In genomic region chr7:15463801-15464761, GRCh38 we compare ENCODE assay signal across 19 cellular contexts.
DNase-seq lines count a peak whose midpoint lies in the region; TF ChIP-seq lines count a peak whose summit lies in the region.
"Had no signal": no experiment of that assay in that cellular context is flagged by ENCODE, and none has a peak within 500 bp of the region (broad histone marks: within the 10 kb centered on the region; RNA-seq: fewer than 3 reads in every experiment).

No MANE protein-coding gene starts in this region.

- no peaks in the 10 kb centered on the region for H3K9me3 ChIP-seq in left ventricle myocardium inferior (replicated peaks)
- no peaks in the 10 kb centered on the region for H3K9me3 ChIP-seq in subcutaneous abdominal adipose tissue (ENCODE audit: control insufficient read depth in 5 of 5, low read length in 5 of 5)
- H3K9me3 ChIP-seq in WERI-Rb-1 (ENCODE audit: severe bottlenecking) = no peaks in the 10 kb centered on the region
- H3K9me3 ChIP-seq in ovary = no peaks in the 10 kb centered on the region
- H3K9me3 ChIP-seq: Caco-2, SK-N-SH, spleen had no signal

- no peaks in the 10 kb centered on the region for H3K27me3 Mint-ChIP-seq in chondrocyte (ENCODE audit: low read depth)
- H3K27me3 Mint-ChIP-seq: brain had no signal

- H3K27me3 ChIP-seq in left ventricle myocardium inferior (ENCODE audit: low read depth) (no peaks in the 10 kb centered on the region), subcutaneous abdominal adipose tissue (ENCODE audit: control insufficient read depth in 5 of 5, insufficient read depth in 4 of 5, low read length in 5 of 5) (no peaks in the 10 kb centered on the region), WERI-Rb-1 (ENCODE audit: insufficient read depth, low read depth, severe bottlenecking) (no peaks in the 10 kb centered on the region), ovary (no peaks in the 10 kb centered on the region)
- H3K27me3 ChIP-seq: spleen had no signal

- no peak for TF ChIP-seq POLR2A in ovary (IDR thresholded peaks at IDR 0.05)

- TF ChIP-seq CTCF in chondrocyte (IDR thresholded peaks at IDR 0.05) (no peak), left ventricle myocardium inferior (IDR thresholded peaks at IDR 0.05; ENCODE audit: borderline replicate concordance) (no peak), WERI-Rb-1 (IDR thresholded peaks at IDR 0.05; ENCODE audit: low read depth, low read length) (no peak), ovary (IDR thresholded peaks at IDR 0.05) (no peak)

- peak overlapping the region; percentile 41 for H3K27ac Mint-ChIP-seq in chondrocyte (ENCODE audit: unreplicated experiment)

- DNase-seq in EL (peak; percentile 23), chondrocyte (ENCODE audit: low spot score) (no peak), left ventricle myocardium inferior (no peak), GM19238 (ENCODE audit: insufficient read length, low spot score) (no peak), WERI-Rb-1 (no peak), ovary (no peak)
- no peak for DNase-seq in activated CD4-positive, alpha-beta T cell treated with anti-CD3 and anti-CD28 coated beads, Interleukin-2, amount 50 U/mL, for 48 hours
- DNase-seq: activated CD4-positive, alpha-beta T cell treated with anti-CD3 and anti-CD28 coated beads, Interleukin-2, amount 50 U/mL, for 1 hour; activated naive CD4-positive, alpha-beta T cell treated with anti-CD3 and anti-CD28 coated beads, Interleukin-2, amount 50 U/mL, for 16 hours; Caco-2; GDM1; NCI-H1930; NCI-H510A treated with DMSO at 0.1 percent for 48 hours; PC-9; SK-N-SH; spleen; stimulated activated naive CD4-positive, alpha-beta T cell had no signal

- H3K4me1 ChIP-seq in left ventricle myocardium inferior (peaks cover 40% of the 10 kb centered on the region), subcutaneous abdominal adipose tissue (ENCODE audit: control insufficient read depth in 5 of 5, insufficient read depth in 5 of 5, low read length in 5 of 5) (peaks cover 0 to 17% (median 8%) of the 10 kb centered on the region in 5 donors), ovary (ENCODE audit: insufficient read depth) (no peaks in the 10 kb centered on the region)
- H3K4me1 ChIP-seq: Caco-2, spleen had no signal

- H3K36me3 Mint-ChIP-seq in chondrocyte (ENCODE audit: low read depth) = no peaks in the 10 kb centered on the region
- H3K36me3 Mint-ChIP-seq: brain had no signal

- no peak overlapping the region for H3K4me3 Mint-ChIP-seq in chondrocyte (ENCODE audit: unreplicated experiment)
- H3K4me3 Mint-ChIP-seq: brain had no signal

- H3K4me3 ChIP-seq in left ventricle myocardium inferior = peak overlapping the region; percentile 2
- H3K4me3 ChIP-seq in subcutaneous abdominal adipose tissue (ENCODE audit: low read depth in 1 of 5, low read length in 5 of 5) = peak overlapping the region in 2 of 5 donors; percentile 28 to 29
- no peak overlapping the region for H3K4me3 ChIP-seq in WERI-Rb-1 (ENCODE audit: low read depth, low read length)
- H3K4me3 ChIP-seq in ovary = no peak overlapping the region
- H3K4me3 ChIP-seq: PC-9, spleen had no signal

- WGBS in ovary, 3 donors = 21 to 38% (median 24%) methylated on average over 6 of the region's 6 CpGs

- no peak overlapping the region for H3K9ac ChIP-seq in subcutaneous abdominal adipose tissue (ENCODE audit: low read length in 5 of 5)
- H3K9ac ChIP-seq: SK-N-SH had no signal

- H3K36me3 ChIP-seq in left ventricle myocardium inferior (no peaks in the 10 kb centered on the region), subcutaneous abdominal adipose tissue (ENCODE audit: control insufficient read depth in 5 of 5, insufficient read depth in 5 of 5, low read length in 5 of 5) (no peaks in the 10 kb centered on the region), WERI-Rb-1 (no peaks in the 10 kb centered on the region), ovary (no peaks in the 10 kb centered on the region)
- H3K36me3 ChIP-seq: spleen had no signal

- no peaks in the 10 kb centered on the region for H3K9me3 Mint-ChIP-seq in chondrocyte (ENCODE audit: low read depth)
- H3K9me3 Mint-ChIP-seq: brain had no signal

- peaks cover 47% of the 10 kb centered on the region for H3K4me1 Mint-ChIP-seq in chondrocyte (ENCODE audit: low read depth)

- intact Hi-C loops in left ventricle myocardium inferior (cut with micrococcal nuclease) (no loop called here), ovary (cut with DNase I) (no loop called here)

- TF ChIP-seq EP300 in ovary (IDR thresholded peaks at IDR 0.05) = no peak

- peak overlapping the region; percentile 69 for H3K27ac ChIP-seq in left ventricle myocardium inferior (replicated peaks)
- H3K27ac ChIP-seq in subcutaneous abdominal adipose tissue (ENCODE audit: low read depth, low read length) = peak overlapping the region; percentile 73
- no peak overlapping the region for H3K27ac ChIP-seq in WERI-Rb-1
- no peak overlapping the region for H3K27ac ChIP-seq in ovary
- H3K27ac ChIP-seq: PC-9, spleen had no signal

Comparison
In these comparisons a context has a peak if more than half of its experiments do, and no peak if none do; other contexts are left out.
1. H3K27ac ChIP-seq: peak in left ventricle myocardium inferior (single experiment) and subcutaneous abdominal adipose tissue (single experiment); none in WERI-Rb-1 (single experiment) and ovary (0 of 2).